In the genomic region with DNA sequence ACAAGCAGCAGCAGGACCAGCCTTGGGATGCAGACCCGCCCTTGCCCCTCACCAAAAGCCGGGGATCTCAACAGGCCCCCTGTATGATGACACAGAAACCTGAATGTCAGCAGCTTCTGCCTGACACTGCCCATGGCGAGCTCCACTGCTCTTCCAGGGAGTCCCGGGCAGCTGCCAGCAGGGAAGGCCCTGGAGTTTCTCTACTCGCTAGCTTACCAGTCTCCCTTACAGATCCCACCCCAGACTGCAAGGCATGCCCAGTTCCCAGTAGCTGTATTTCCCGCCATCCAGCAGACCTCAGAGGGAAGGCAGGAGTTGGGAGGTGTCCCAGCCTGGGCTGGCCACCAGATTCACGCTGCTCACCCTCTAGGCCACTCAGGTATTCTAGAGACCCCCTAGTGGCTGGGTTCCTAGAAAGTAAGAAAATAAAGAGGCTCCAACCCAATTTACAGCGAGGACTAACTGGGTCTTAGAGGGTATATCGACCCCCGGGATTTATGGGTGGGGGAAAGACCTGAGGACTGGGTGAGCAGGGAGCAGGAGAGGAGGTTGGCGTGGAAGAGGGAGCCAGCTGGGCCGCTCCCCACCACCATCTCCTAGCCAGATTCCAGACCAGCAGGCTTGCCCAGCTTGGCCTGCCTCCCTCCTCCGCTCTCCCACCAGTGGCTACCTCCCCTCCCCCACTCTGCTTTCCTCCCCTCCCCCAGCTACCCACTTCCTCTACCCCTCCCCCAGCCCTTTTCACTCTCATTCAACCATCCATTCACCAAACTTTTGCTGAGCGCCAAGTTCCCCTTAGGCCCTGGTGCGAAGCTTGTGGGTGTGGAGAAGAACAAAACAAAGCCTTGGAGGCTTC, we compare ENCODE assay signal across 1 cellular context.
TF ChIP-seq lines count a peak whose summit lies in the region.

No MANE protein-coding gene starts in this region.

TF ChIP-seq in K562, 482 proteins besides CTCF, POLR2A, EP300 and RAD21 (continued from another document):
- TF ChIP-seq, protein P1, sequence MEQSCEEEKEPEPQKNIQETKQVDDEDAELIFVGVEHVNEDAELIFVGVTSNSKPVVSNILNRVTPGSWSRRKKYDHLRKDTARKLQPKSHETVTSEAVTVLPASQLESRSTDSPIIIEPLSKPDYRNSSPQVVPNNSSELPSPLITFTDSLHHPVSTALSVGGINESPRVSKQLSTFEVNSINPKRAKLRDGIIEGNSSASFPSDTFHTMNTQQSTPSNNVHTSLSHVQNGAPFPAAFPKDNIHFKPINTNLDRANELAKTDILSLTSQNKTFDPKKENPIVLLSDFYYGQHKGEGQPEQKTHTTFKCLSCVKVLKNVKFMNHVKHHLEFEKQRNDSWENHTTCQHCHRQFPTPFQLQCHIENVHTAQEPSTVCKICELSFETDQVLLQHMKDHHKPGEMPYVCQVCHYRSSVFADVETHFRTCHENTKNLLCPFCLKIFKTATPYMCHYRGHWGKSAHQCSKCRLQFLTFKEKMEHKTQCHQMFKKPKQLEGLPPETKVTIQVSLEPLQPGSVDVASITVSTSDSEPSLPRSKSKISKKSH (CRISPR knock-in tag; IDR thresholded peaks at IDR 0.05) = no peak
- TF ChIP-seq, protein P2, sequence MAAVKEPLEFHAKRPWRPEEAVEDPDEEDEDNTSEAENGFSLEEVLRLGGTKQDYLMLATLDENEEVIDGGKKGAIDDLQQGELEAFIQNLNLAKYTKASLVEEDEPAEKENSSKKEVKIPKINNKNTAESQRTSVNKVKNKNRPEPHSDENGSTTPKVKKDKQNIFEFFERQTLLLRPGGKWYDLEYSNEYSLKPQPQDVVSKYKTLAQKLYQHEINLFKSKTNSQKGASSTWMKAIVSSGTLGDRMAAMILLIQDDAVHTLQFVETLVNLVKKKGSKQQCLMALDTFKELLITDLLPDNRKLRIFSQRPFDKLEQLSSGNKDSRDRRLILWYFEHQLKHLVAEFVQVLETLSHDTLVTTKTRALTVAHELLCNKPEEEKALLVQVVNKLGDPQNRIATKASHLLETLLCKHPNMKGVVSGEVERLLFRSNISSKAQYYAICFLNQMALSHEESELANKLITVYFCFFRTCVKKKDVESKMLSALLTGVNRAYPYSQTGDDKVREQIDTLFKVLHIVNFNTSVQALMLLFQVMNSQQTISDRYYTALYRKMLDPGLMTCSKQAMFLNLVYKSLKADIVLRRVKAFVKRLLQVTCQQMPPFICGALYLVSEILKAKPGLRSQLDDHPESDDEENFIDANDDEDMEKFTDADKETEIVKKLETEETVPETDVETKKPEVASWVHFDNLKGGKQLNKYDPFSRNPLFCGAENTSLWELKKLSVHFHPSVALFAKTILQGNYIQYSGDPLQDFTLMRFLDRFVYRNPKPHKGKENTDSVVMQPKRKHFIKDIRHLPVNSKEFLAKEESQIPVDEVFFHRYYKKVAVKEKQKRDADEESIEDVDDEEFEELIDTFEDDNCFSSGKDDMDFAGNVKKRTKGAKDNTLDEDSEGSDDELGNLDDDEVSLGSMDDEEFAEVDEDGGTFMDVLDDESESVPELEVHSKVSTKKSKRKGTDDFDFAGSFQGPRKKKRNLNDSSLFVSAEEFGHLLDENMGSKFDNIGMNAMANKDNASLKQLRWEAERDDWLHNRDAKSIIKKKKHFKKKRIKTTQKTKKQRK (IDR thresholded peaks at IDR 0.05; ENCODE audit: borderline replicate concordance, low read depth, low read length) = no peak
- TF ChIP-seq, protein P3, sequence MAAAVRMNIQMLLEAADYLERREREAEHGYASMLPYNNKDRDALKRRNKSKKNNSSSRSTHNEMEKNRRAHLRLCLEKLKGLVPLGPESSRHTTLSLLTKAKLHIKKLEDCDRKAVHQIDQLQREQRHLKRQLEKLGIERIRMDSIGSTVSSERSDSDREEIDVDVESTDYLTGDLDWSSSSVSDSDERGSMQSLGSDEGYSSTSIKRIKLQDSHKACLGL (CRISPR knock-in tag; IDR thresholded peaks at IDR 0.05; ENCODE audit: borderline replicate concordance, poor library complexity, severe bottlenecking) = no peak
- TF ChIP-seq, protein P4, sequence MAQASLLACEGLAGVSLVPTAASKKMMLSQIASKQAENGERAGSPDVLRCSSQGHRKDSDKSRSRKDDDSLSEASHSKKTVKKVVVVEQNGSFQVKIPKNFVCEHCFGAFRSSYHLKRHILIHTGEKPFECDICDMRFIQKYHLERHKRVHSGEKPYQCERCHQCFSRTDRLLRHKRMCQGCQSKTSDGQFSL (CRISPR knock-in tag; IDR thresholded peaks at IDR 0.05) = no peak
- TF ChIP-seq, protein P4 (tag; IDR thresholded peaks at IDR 0.05) = no peak
- TF ChIP-seq BRD4 (IDR thresholded peaks at IDR 0.05) = 0 out of 2 replicates have a peak, but pooled peaks have one; percentile 68
- TF ChIP-seq, protein P5, sequence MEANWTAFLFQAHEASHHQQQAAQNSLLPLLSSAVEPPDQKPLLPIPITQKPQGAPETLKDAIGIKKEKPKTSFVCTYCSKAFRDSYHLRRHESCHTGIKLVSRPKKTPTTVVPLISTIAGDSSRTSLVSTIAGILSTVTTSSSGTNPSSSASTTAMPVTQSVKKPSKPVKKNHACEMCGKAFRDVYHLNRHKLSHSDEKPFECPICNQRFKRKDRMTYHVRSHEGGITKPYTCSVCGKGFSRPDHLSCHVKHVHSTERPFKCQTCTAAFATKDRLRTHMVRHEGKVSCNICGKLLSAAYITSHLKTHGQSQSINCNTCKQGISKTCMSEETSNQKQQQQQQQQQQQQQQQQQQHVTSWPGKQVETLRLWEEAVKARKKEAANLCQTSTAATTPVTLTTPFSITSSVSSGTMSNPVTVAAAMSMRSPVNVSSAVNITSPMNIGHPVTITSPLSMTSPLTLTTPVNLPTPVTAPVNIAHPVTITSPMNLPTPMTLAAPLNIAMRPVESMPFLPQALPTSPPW (CRISPR knock-in tag; IDR thresholded peaks at IDR 0.05) = peak; percentile 38; the same call in 1 of the 2 replicates
- TF ChIP-seq IRF2 (CRISPR knock-in tag; IDR thresholded peaks at IDR 0.05) = no peak
- no peak for TF ChIP-seq EHMT2 (IDR thresholded peaks at IDR 0.05)
- no peak for TF ChIP-seq RBM15 (IDR thresholded peaks at IDR 0.05; ENCODE audit: insufficient read depth, low read length)
- no peak for TF ChIP-seq POLR2B (IDR thresholded peaks at IDR 0.05; ENCODE audit: low read depth, partially characterized antibody)
TF ChIP-seq in K562: peak in this region for 15.
